8 cellular contexts compared by ENCODE assay signal in the genomic region with DNA sequence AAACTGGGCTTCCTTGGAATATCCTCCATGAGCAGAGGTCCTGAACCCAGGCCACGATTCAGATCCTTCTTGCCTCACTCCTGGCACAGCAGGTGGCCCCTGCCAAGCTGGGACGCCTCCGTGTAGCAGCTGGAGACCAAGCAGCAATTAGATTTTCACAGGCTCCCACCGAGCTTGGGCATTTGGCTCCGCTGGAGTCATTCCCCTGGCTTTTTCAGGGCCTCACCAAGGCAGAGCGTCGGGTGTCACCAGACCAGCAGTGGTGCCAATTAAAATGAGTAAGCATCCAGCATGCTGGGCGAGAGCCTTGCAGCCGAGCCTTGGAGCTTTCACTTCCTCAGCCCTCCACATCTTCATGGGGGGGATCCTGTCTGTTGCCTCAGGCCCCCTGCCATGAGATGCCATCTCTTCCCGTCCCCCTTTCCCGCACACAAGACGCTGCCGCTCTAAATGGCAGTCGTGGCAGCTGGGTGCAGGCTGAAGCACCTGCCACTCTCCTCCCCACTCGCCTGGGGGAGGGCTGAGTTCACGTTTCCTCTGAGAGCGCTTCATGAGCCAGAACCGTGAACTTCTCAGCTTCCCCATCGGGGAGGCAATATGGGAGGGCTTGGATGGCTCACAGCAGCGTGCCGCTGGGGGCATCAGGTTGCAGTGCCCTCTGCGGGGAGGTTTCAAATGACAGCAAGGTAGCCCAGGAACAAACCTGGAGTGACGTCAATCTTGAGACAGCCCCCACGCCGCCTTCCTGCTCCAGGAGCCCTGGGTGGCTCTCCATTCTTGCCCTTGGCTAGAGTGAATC. TPM values are rescaled to one million over a fixed set of nuclear protein-coding genes. Genes with fewer than 3 reads are reported as not detected.
DNase-seq lines count a peak whose midpoint lies in the region; ATAC-seq and TF ChIP-seq lines count a peak whose summit lies in the region.

No MANE protein-coding gene starts in this region.

- no peaks in the 10 kb centered on the region for H3K9me3 ChIP-seq in KOPT-K1 (ENCODE audit: insufficient read depth, low read length, poor library complexity, severe bottlenecking)
- H3K9me3 ChIP-seq in lower lobe of right lung: no peaks in the 10 kb centered on the region

- peak; percentile 94 for DNase-seq in COLO668 (lab: John Stamatoyannopoulos, UW; ENCODE audit: unreplicated experiment)
- peak in 48 of 58 donors; percentile 19 to 86 (median 64) for DNase-seq in anterior cingulate cortex (lab: John Stamatoyannopoulos, UW)
- peak; percentile 65 for DNase-seq in lower lobe of right lung
- peak; percentile 30 to 46 for DNase-seq in stimulated activated CD8-positive, alpha-beta memory T cell treated with anti-CD3 and anti-CD28 coated beads, Interleukin-2, amount 100 ng/mL, for 1 hour (ENCODE audit: low read depth in 2 of 2)
- DNase-seq in LoVo (ENCODE audit: low spot score): no peak

- no peaks in the 10 kb centered on the region for H3K9me3 Mint-ChIP-seq in T-helper 1 cell treated with Interleukin-12 subunit alpha and Interleukin-12 subunit beta and Interleukin-4 antibody, amounts not matched to agents 30 μg/mL and 1 μg/mL, for 36 hours

- H3K4me3 ChIP-seq in lower lobe of right lung: no peak overlapping the region

- peaks cover 70% of the 10 kb centered on the region for H3K4me1 ChIP-seq in lower lobe of right lung

- ATAC-seq in GM21390 (IDR thresholded peaks at IDR 0.05; ENCODE audit: unreplicated experiment) (peak; percentile 69), lower lobe of right lung (peak; percentile 64 to 72)

- H3K36me3 Mint-ChIP-seq in T-helper 1 cell treated with Interleukin-12 subunit alpha and Interleukin-12 subunit beta and Interleukin-4 antibody, amounts not matched to agents 30 μg/mL and 1 μg/mL, for 36 hours (ENCODE audit: low read depth): peaks cover 31% of the 10 kb centered on the region

- TF ChIP-seq CTCF in lower lobe of right lung (IDR thresholded peaks at IDR 0.05): no peak

- no peaks in the 10 kb centered on the region for H3K27me3 ChIP-seq in lower lobe of right lung (ENCODE audit: low read depth)

- H3K4me1 Mint-ChIP-seq in T-helper 1 cell treated with Interleukin-12 subunit alpha and Interleukin-12 subunit beta and Interleukin-4 antibody, amounts not matched to agents 30 μg/mL and 1 μg/mL, for 36 hours (ENCODE audit: low read depth): peaks cover 41% of the 10 kb centered on the region

- peak overlapping the region; percentile 68 for H3K4me3 Mint-ChIP-seq in T-helper 1 cell treated with Interleukin-12 subunit alpha and Interleukin-12 subunit beta and Interleukin-4 antibody, amounts not matched to agents 30 μg/mL and 1 μg/mL, for 36 hours

- H3K36me3 ChIP-seq in KOPT-K1 (ENCODE audit: insufficient read depth, low read length): peaks cover 21% of the 10 kb centered on the region
- H3K36me3 ChIP-seq in lower lobe of right lung: peaks cover 77% of the 10 kb centered on the region

- intact Hi-C loops in lower lobe of right lung (cut with DNase I): no loop called here

- no peaks in the 10 kb centered on the region for H3K27me3 Mint-ChIP-seq in T-helper 1 cell treated with Interleukin-12 subunit alpha and Interleukin-12 subunit beta and Interleukin-4 antibody, amounts not matched to agents 30 μg/mL and 1 μg/mL, for 36 hours (ENCODE audit: low read depth)

- H3K27ac Mint-ChIP-seq in T-helper 1 cell treated with Interleukin-12 subunit alpha and Interleukin-12 subunit beta and Interleukin-4 antibody, amounts not matched to agents 30 μg/mL and 1 μg/mL, for 36 hours: peak overlapping the region; percentile 80

- peak overlapping the region; percentile 38 for H3K27ac ChIP-seq in KOPT-K1 (ENCODE audit: low read depth, low read length, poor library complexity, severe bottlenecking)
- peak overlapping the region; percentile 53 for H3K27ac ChIP-seq in lower lobe of right lung

RNA-seq across cellular contexts. Expression of gene TPCN1, which starts 11.7 kb away (rescaled TPM):
- 68.1 TPM for total RNA-seq in lower lobe of right lung

RNA-seq across cellular contexts. Expression of gene RITA1, which starts 47.5 kb away (rescaled TPM):
- 14.2 TPM for total RNA-seq in lower lobe of right lung

RNA-seq across cellular contexts. Expression of gene DDX54, which starts 47.7 kb away (rescaled TPM):
- total RNA-seq in lower lobe of right lung: 54.9 TPM
